23 cellular contexts compared by ENCODE assay signal in genomic region chr1:7225711-7226505, GRCh38.
DNase-seq lines count a peak whose midpoint lies in the region; TF ChIP-seq lines count a peak whose summit lies in the region.
"Had no signal": no experiment of that assay in that cellular context is flagged by ENCODE, and none has a peak within 500 bp of the region (broad histone marks: within the 10 kb centered on the region; RNA-seq: fewer than 3 reads in every experiment).

No MANE protein-coding gene starts in this region.

- peak overlapping the region; percentile 74 for H3K27ac ChIP-seq in BLaER1
- no peak overlapping the region for H3K27ac ChIP-seq in colonic mucosa
- no peak overlapping the region for H3K27ac ChIP-seq in trophoblast cell (ENCODE audit: low read depth, low read length)
- H3K27ac ChIP-seq in right atrium auricular region, result no peak overlapping the region
- H3K27ac ChIP-seq: C4-2B, PC-9, SJCRH30 had no signal

- H3K9me3 ChIP-seq in BLaER1 (no peaks in the 10 kb centered on the region), colonic mucosa (no peaks in the 10 kb centered on the region), trophoblast cell (ENCODE audit: insufficient read depth, low read depth, low read length) (no peaks in the 10 kb centered on the region), right atrium auricular region (no peaks in the 10 kb centered on the region)
- H3K9me3 ChIP-seq: Caco-2 had no signal

- no peak overlapping the region for H4K12ac ChIP-seq in trophoblast cell (ENCODE audit: low read depth, low read length)

- H3K79me1 ChIP-seq in trophoblast cell (ENCODE audit: low read length), result no peaks in the 10 kb centered on the region

- TF ChIP-seq CTCF in colonic mucosa (IDR thresholded peaks at IDR 0.05) (no peak), right atrium auricular region (IDR thresholded peaks at IDR 0.05) (no peak)

- no peak overlapping the region for H2BK5ac ChIP-seq in trophoblast cell (ENCODE audit: low read depth, low read length, poor library complexity)

- H4K91ac ChIP-seq in trophoblast cell (ENCODE audit: low read depth, low read length), result no peak overlapping the region

- no peak overlapping the region for H2AFZ ChIP-seq in trophoblast cell (ENCODE audit: insufficient read depth, low read length, poor library complexity)
- H2AFZ ChIP-seq: PC-9 had no signal

- H3K79me2 ChIP-seq in trophoblast cell (ENCODE audit: control insufficient read depth, insufficient read depth, low read length, poor library complexity), result no peaks in the 10 kb centered on the region

- H3K9ac ChIP-seq in BLaER1 (peak overlapping the region; percentile 7; the same call in 1 of the 2 replicates), colonic mucosa (ENCODE audit: low read depth in 2 of 2, low read length in 2 of 2) (no peak overlapping the region), trophoblast cell (ENCODE audit: low read length) (no peak overlapping the region)

- no peak overlapping the region for H3K4ac ChIP-seq in trophoblast cell (ENCODE audit: low read depth, low read length)

- peak; percentile 33 for DNase-seq in ELR (ENCODE audit: low read depth)
- peak; percentile 2 for DNase-seq in colonic mucosa
- no peak for DNase-seq in trophoblast cell
- DNase-seq in right atrium auricular region (ENCODE audit: low spot score), result no peak
- DNase-seq in HUDEP-2 (lab: John Stamatoyannopoulos, UW; ENCODE audit: unreplicated experiment in 76 of 76), result no peak
- no peak for DNase-seq in HT-29 (ENCODE audit: low spot score)
- no peak for DNase-seq in NCI-H526 treated with DMSO at 0.1 percent for 48 hours (lab: John Stamatoyannopoulos, UW)
- DNase-seq: AML-193; Caco-2; CD8-positive, alpha-beta T cell; Kasumi-1; NCI-H1092 treated with DMSO at 0.1 percent for 48 hours; NCI-H1436; NCI-H187; NCI-H2107; NCI-H446; NCI-H524 treated with DMSO at 0.1 percent for 48 hours; NCI-H82; NK-92 treated with Interleukin-12 subunit alpha and Interleukin-12 subunit beta, amount 100 ng/mL, for 24 hours; PC-9; SJCRH30 had no signal

- H2AK5ac ChIP-seq in trophoblast cell (ENCODE audit: low read length), result no peak overlapping the region

- H3K4me1 ChIP-seq in BLaER1, result peaks cover 68% of the 10 kb centered on the region
- H3K4me1 ChIP-seq in colonic mucosa, result no peaks in the 10 kb centered on the region
- no peaks in the 10 kb centered on the region for H3K4me1 ChIP-seq in trophoblast cell (ENCODE audit: control insufficient read depth in 1 of 2, insufficient read depth in 2 of 2, low read length in 2 of 2)
- no peaks in the 10 kb centered on the region for H3K4me1 ChIP-seq in right atrium auricular region
- H3K4me1 ChIP-seq: Caco-2 had no signal

- H3K18ac ChIP-seq in trophoblast cell (ENCODE audit: low read length), result no peak overlapping the region

- no peak overlapping the region for H3K14ac ChIP-seq in trophoblast cell (ENCODE audit: low read length)

- intact Hi-C loops in colonic mucosa (cut with DNase I), result loop anchor here (10.0 kb wide), 1 partner anchor 309 kb away; no protein-coding TSS in a partner anchor

- no peak overlapping the region for H3K4me3 ChIP-seq in BLaER1
- no peak overlapping the region for H3K4me3 ChIP-seq in colonic mucosa
- H3K4me3 ChIP-seq in trophoblast cell (ENCODE audit: low read depth, low read length), result peak overlapping the region; percentile 23
- H3K4me3 ChIP-seq in right atrium auricular region, result no peak overlapping the region
- H3K4me3 ChIP-seq: PC-9, SJCRH30 had no signal

- no peak overlapping the region for H2BK120ac ChIP-seq in trophoblast cell (ENCODE audit: insufficient read depth, low read length, poor library complexity)

- no peaks in the 10 kb centered on the region for H4K20me1 ChIP-seq in BLaER1

- H3K27me3 ChIP-seq in BLaER1 (no peaks in the 10 kb centered on the region), colonic mucosa (no peaks in the 10 kb centered on the region), trophoblast cell (ENCODE audit: insufficient read depth, low read length) (no peaks in the 10 kb centered on the region), right atrium auricular region (no peaks in the 10 kb centered on the region)

- H3K36me3 ChIP-seq in BLaER1, result no peaks in the 10 kb centered on the region
- H3K36me3 ChIP-seq in colonic mucosa, result no peaks in the 10 kb centered on the region
- no peaks in the 10 kb centered on the region for H3K36me3 ChIP-seq in trophoblast cell (ENCODE audit: control insufficient read depth in 1 of 2, insufficient read depth in 2 of 2, low read length in 2 of 2)
- no peaks in the 10 kb centered on the region for H3K36me3 ChIP-seq in right atrium auricular region
- H3K36me3 ChIP-seq: SJCRH30 had no signal

- no peak overlapping the region for H4K8ac ChIP-seq in trophoblast cell (ENCODE audit: low read depth, low read length)

- H2BK12ac ChIP-seq in trophoblast cell (ENCODE audit: low read length), result no peak overlapping the region

- H3K4me2 ChIP-seq in BLaER1 (peak overlapping the region; percentile 80), trophoblast cell (ENCODE audit: low read length) (no peak overlapping the region)
- H3K4me2 ChIP-seq: PC-9 had no signal

- WGBS in trophoblast cell (ENCODE audit: extremely low coverage, insufficient coverage, insufficient read length), result no CpG with 5 or more reads among the region's 11 CpGs

- H3K23ac ChIP-seq in trophoblast cell (ENCODE audit: low read length), result no peak overlapping the region

Comparison
In these comparisons a context has a peak if more than half of its experiments do, and no peak if none do; other contexts are left out.
1. DNase-seq: peak in ELR (single experiment) and colonic mucosa (single experiment); none in trophoblast cell (0 of 2), right atrium auricular region (single experiment), HUDEP-2 (0 of 76), HT-29 (single experiment) and NCI-H526 treated with DMSO at 0.1 percent for 48 hours (single experiment).